ENCODE assay signal across 2 cellular contexts in the genomic region with DNA sequence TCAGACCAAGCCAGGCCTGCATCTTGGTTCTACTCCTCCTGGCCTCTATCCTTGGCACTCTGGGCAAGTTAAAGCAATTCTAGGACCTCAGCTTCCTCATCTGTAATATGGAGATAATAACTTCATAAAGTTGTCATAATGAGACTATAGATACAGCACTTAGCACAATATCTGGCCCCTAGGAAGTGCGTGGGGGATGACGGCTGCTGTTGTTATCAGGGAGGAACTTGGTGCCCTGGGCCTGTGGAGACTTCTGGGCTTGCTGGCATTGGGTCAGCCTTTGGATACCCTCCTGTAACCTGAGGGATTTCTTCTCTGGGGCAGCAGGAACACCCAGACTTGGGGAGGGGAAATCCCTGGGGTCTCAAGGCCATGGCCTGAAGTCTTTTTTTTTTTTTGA.
TF ChIP-seq lines count a peak whose summit lies in the region.

No MANE protein-coding gene starts in this region.

TF ChIP-seq in SK-N-SH, 30 proteins besides CTCF, POLR2A, EP300 and RAD21 (continued from another document):
- TF ChIP-seq, protein P1, sequence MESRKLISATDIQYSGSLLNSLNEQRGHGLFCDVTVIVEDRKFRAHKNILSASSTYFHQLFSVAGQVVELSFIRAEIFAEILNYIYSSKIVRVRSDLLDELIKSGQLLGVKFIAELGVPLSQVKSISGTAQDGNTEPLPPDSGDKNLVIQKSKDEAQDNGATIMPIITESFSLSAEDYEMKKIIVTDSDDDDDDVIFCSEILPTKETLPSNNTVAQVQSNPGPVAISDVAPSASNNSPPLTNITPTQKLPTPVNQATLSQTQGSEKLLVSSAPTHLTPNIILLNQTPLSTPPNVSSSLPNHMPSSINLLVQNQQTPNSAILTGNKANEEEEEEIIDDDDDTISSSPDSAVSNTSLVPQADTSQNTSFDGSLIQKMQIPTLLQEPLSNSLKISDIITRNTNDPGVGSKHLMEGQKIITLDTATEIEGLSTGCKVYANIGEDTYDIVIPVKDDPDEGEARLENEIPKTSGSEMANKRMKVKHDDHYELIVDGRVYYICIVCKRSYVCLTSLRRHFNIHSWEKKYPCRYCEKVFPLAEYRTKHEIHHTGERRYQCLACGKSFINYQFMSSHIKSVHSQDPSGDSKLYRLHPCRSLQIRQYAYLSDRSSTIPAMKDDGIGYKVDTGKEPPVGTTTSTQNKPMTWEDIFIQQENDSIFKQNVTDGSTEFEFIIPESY (IDR thresholded peaks at IDR 0.05; ENCODE audit: borderline replicate concordance, low read depth): no peak
- TF ChIP-seq TEAD4 (IDR thresholded peaks at IDR 0.05; ENCODE audit: borderline replicate concordance, insufficient read depth) (no peak), FOXM1 (IDR thresholded peaks at IDR 0.05; ENCODE audit: low read depth) (no peak), RFX5 (IDR thresholded peaks at IDR 0.05; ENCODE audit: low read length) (no peak), NRF1 (IDR thresholded peaks at IDR 0.05; ENCODE audit: low read depth, low read length) (no peak)
- TF ChIP-seq, protein P2, sequence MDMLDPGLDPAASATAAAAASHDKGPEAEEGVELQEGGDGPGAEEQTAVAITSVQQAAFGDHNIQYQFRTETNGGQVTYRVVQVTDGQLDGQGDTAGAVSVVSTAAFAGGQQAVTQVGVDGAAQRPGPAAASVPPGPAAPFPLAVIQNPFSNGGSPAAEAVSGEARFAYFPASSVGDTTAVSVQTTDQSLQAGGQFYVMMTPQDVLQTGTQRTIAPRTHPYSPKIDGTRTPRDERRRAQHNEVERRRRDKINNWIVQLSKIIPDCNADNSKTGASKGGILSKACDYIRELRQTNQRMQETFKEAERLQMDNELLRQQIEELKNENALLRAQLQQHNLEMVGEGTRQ (IDR thresholded peaks at IDR 0.05; ENCODE audit: borderline replicate concordance, low read depth, low read length): no peak

TF ChIP-seq in SK-N-SH treated with all-trans-retinoic acid at 6 μM for 48 hours, 23 proteins besides CTCF, POLR2A, EP300 and RAD21 (continued from another document):
- TF ChIP-seq, protein P3, sequence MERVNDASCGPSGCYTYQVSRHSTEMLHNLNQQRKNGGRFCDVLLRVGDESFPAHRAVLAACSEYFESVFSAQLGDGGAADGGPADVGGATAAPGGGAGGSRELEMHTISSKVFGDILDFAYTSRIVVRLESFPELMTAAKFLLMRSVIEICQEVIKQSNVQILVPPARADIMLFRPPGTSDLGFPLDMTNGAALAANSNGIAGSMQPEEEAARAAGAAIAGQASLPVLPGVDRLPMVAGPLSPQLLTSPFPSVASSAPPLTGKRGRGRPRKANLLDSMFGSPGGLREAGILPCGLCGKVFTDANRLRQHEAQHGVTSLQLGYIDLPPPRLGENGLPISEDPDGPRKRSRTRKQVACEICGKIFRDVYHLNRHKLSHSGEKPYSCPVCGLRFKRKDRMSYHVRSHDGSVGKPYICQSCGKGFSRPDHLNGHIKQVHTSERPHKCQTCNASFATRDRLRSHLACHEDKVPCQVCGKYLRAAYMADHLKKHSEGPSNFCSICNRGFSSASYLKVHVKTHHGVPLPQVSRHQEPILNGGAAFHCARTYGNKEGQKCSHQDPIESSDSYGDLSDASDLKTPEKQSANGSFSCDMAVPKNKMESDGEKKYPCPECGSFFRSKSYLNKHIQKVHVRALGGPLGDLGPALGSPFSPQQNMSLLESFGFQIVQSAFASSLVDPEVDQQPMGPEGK (CRISPR knock-in tag; IDR thresholded peaks at IDR 0.05; ENCODE audit: borderline replicate concordance): no peak
- TF ChIP-seq ISL1 (CRISPR knock-in tag; IDR thresholded peaks at IDR 0.05) (no peak), PPARA (CRISPR knock-in tag; IDR thresholded peaks at IDR 0.05; ENCODE audit: borderline replicate concordance) (no peak)
